ENCODE assay signal across 8 cellular contexts in genomic region chr6:85642774-85643529, GRCh38. TPM values are rescaled to one million over a fixed set of nuclear protein-coding genes. Genes with fewer than 3 reads are reported as not detected.
DNase-seq lines count a peak whose midpoint lies in the region; ATAC-seq and TF ChIP-seq lines count a peak whose summit lies in the region.

SYNCRIP (minus strand) TSS chr6:85642886; CDS start chr6:85641439, 1,447 bp downstream.

- H4K20me1 ChIP-seq in H9 (ENCODE audit: control insufficient read depth, insufficient read depth, insufficient read length) = no peaks in the 10 kb centered on the region

- peaks cover 40% of the 10 kb centered on the region for H3K79me2 ChIP-seq in H9 (ENCODE audit: insufficient read depth, low read length)

- H3K79me1 ChIP-seq in H9 (ENCODE audit: insufficient read depth, low read depth, low read length, poor library complexity, severe bottlenecking) = no peaks in the 10 kb centered on the region

- H3K27ac Mint-ChIP-seq in H9 = peak within 1 kb of the TSS; percentile 99
- peak within 1 kb of the TSS; percentile 90 to 94 for H3K27ac Mint-ChIP-seq in natural killer cell treated with Interleukin-12 subunit alpha and Interleukin-12 subunit beta and Interleukin-15 and Interleukin-18, amount 100 ng/mL, for 72 hours

- peak within 1 kb of the TSS; percentile 87 for H4K91ac ChIP-seq in H9 (ENCODE audit: insufficient read length, low read depth, low read length)

- peak within 1 kb of the TSS; percentile 91 for H3K18ac ChIP-seq in H9 (ENCODE audit: insufficient read length, low read depth, low read length)

- H4K5ac ChIP-seq in H9 (ENCODE audit: insufficient read length, low read depth, low read length) = peak within 1 kb of the TSS; percentile 4

- H3K27ac ChIP-seq in H9 (ENCODE audit: insufficient read length, low read depth, low read length) = peak within 1 kb of the TSS; percentile 98

- WGBS in H9 (ENCODE audit: extremely low coverage, insufficient read length, low lambda C conversion rate) = no CpG with 5 or more reads among the region's 76 CpGs

- peak within 1 kb of the TSS; percentile 74 for H2BK5ac ChIP-seq in H9 (ENCODE audit: insufficient read length, low read length)

- peak within 1 kb of the TSS; percentile 100 for H3K4me2 ChIP-seq in H9 (ENCODE audit: insufficient read depth, insufficient read length, low read length)

- H3K4me1 ChIP-seq in ES-I3 (ENCODE audit: insufficient read depth, low read length) (peaks cover 20% of the 10 kb centered on the region), H9 (ENCODE audit: insufficient read depth, low read length) (peaks cover 2% of the 10 kb centered on the region; the same call in 1 of the 2 replicates)

- H3K4me1 Mint-ChIP-seq in H9 = peaks cover 34 to 42% of the 10 kb centered on the region in 2 experiments
- H3K4me1 Mint-ChIP-seq in natural killer cell treated with Interleukin-12 subunit alpha and Interleukin-12 subunit beta and Interleukin-15 and Interleukin-18, amount 100 ng/mL, for 72 hours (ENCODE audit: low read depth in 2 of 2) = peaks cover 40 to 52% of the 10 kb centered on the region in 2 donors

- no peak within 1 kb of the TSS for H2BK12ac ChIP-seq in H9 (ENCODE audit: insufficient read length, low read depth, low read length)

- no peaks in the 10 kb centered on the region; the same call in none of the 2 replicates for H3K27me3 Mint-ChIP-seq in H9 (ENCODE audit: low read depth)
- no peaks in the 10 kb centered on the region for H3K27me3 Mint-ChIP-seq in natural killer cell treated with Interleukin-12 subunit alpha and Interleukin-12 subunit beta and Interleukin-15 and Interleukin-18, amount 100 ng/mL, for 72 hours

- H3K56ac ChIP-seq in H9 (ENCODE audit: insufficient read length, low read depth, low read length) = no peak within 1 kb of the TSS

- peak within 1 kb of the TSS; percentile 86 to 95 for H3K4me3 Mint-ChIP-seq in H9
- H3K4me3 Mint-ChIP-seq in natural killer cell treated with Interleukin-12 subunit alpha and Interleukin-12 subunit beta and Interleukin-15 and Interleukin-18, amount 100 ng/mL, for 72 hours = peak within 1 kb of the TSS; percentile 99

- TF ChIP-seq CTCF in H9 (conservative IDR thresholded peaks at IDR 0.05) = no peak

- no peak within 1 kb of the TSS for H2BK120ac ChIP-seq in H9 (ENCODE audit: low read depth, low read length, poor library complexity, severe bottlenecking)

- H3K27me3 ChIP-seq in H9 (ENCODE audit: insufficient read depth, low read length) = no peaks in the 10 kb centered on the region

- H2BK15ac ChIP-seq in H9 (ENCODE audit: low read depth, low read length) = no peak within 1 kb of the TSS

- no peak within 1 kb of the TSS for H3T11ph ChIP-seq in H9 (ENCODE audit: low read length)

- H3K9ac ChIP-seq in ES-I3 (ENCODE audit: low read depth, low read length) = peak within 1 kb of the TSS; percentile 96
- peak within 1 kb of the TSS; percentile 97 for H3K9ac ChIP-seq in H9 (ENCODE audit: extremely low read depth, insufficient read length, low read length)

- peak within 1 kb of the TSS; percentile 72 for H3K4ac ChIP-seq in H9 (ENCODE audit: low read depth, low read length)

- peak; percentile 97 for DNase-seq in H9
- DNase-seq in M059J (ENCODE audit: low read depth) = peak; percentile 99
- peak; percentile 99 for DNase-seq in activated T-helper 9 cell treated with anti-CD3 and anti-CD28 coated beads, Interleukin-2, amount 50 U/mL, for 16 hours (ENCODE audit: low read depth)
- peak; percentile 95 for DNase-seq in fibroblast of peridontal ligament (ENCODE audit: extremely low read depth)
- peak; percentile 99 for DNase-seq in natural killer cell treated with Interleukin-12 subunit alpha and Interleukin-12 subunit beta and Interleukin-15 and Interleukin-18, amount 100 ng/mL, for 72 hours (ENCODE audit: low spot score)
- peak; percentile 98 for DNase-seq in stimulated activated naive CD4-positive, alpha-beta T cell treated with Interleukin-2 at 50 U/mL for 16 hours (lab: John Stamatoyannopoulos, UW)

- H3K36me3 ChIP-seq in ES-I3 (ENCODE audit: insufficient read depth, low read length) = peaks cover 9% of the 10 kb centered on the region

- peak within 1 kb of the TSS; percentile 98 for H3K14ac ChIP-seq in H9 (ENCODE audit: insufficient read depth, low read length)

- peak; percentile 90 to 93 for ATAC-seq in natural killer cell treated with Interleukin-12 subunit alpha and Interleukin-12 subunit beta and Interleukin-15 and Interleukin-18, amount 100 ng/mL, for 72 hours

- H2AK5ac ChIP-seq in H9 (ENCODE audit: insufficient read length, low read length) = no peak within 1 kb of the TSS

- H3K23ac ChIP-seq in H9 (ENCODE audit: insufficient read length, low read depth, low read length) = no peak within 1 kb of the TSS

- H2BK20ac ChIP-seq in H9 (ENCODE audit: low read depth, low read length, poor library complexity, severe bottlenecking) = no peak within 1 kb of the TSS

- H3K9me3 ChIP-seq in ES-I3 (ENCODE audit: control insufficient read depth, insufficient read depth, low read length) (no peaks in the 10 kb centered on the region), H9 (ENCODE audit: control insufficient read depth, low read depth, low read length) (no peaks in the 10 kb centered on the region)

- H3K9me3 Mint-ChIP-seq in H9 = peaks cover 3 to 10% of the 10 kb centered on the region in 2 experiments
- peaks cover 4% of the 10 kb centered on the region for H3K9me3 Mint-ChIP-seq in natural killer cell treated with Interleukin-12 subunit alpha and Interleukin-12 subunit beta and Interleukin-15 and Interleukin-18, amount 100 ng/mL, for 72 hours

- H3K36me3 Mint-ChIP-seq in H9 (ENCODE audit: insufficient read depth in 1 of 3, low read depth in 3 of 3) = peaks cover 37 to 45% (median 38%) of the 10 kb centered on the region in 3 experiments
- peaks cover 37% of the 10 kb centered on the region for H3K36me3 Mint-ChIP-seq in natural killer cell treated with Interleukin-12 subunit alpha and Interleukin-12 subunit beta and Interleukin-15 and Interleukin-18, amount 100 ng/mL, for 72 hours

- peak within 1 kb of the TSS; percentile 3 for H4K8ac ChIP-seq in H9 (replicated peaks; ENCODE audit: insufficient read length, low read depth, low read length)

- peak; percentile 82 for TF ChIP-seq POLR2A in Raji (IDR thresholded peaks at IDR 0.05; ENCODE audit: insufficient read depth, low read depth, low read length)

- H2AFZ ChIP-seq in H9 (ENCODE audit: low read length) = no peak within 1 kb of the TSS

- H3K23me2 ChIP-seq in H9 (ENCODE audit: insufficient read length, low read depth, low read length, poor library complexity, severe bottlenecking) = peaks cover 8% of the 10 kb centered on the region

RNA-seq across cellular contexts. Expression of gene SYNCRIP, which starts in this region (rescaled TPM):
- 189 and 199 TPM in 2 replicates for total RNA-seq in H9 (2021)
- 71.3 and 107 TPM in 2 replicates for total RNA-seq in M059J (2014; rRNA removed; shearing (Covaris generic))
- 100 to 1,000 TPM; 142 to 150 TPM for total RNA-seq in natural killer cell treated with Interleukin-12 subunit alpha and Interleukin-12 subunit beta and Interleukin-15 and Interleukin-18, amount 100 ng/mL, for 72 hours

Comparison
In these comparisons a context has a peak if more than half of its experiments do, and no peak if none do; other contexts are left out.
1. Peak in every context shown above with its lines: DNase-seq, ATAC-seq and H3K27ac ChIP-seq.